11 cellular contexts compared by ENCODE assay signal in genomic region chrX:102832661-102833060, GRCh38.
DNase-seq lines count a peak whose midpoint lies in the region; TF ChIP-seq lines count a peak whose summit lies in the region.
"Had no signal": no experiment of that assay in that cellular context is flagged by ENCODE, and none has a peak within 500 bp of the region (broad histone marks: within the 10 kb centered on the region; RNA-seq: fewer than 3 reads in every experiment).

No MANE protein-coding gene starts in this region.

- H3K36me3 ChIP-seq in osteoblast (ENCODE audit: insufficient read depth, low read length) (peaks cover 3% of the 10 kb centered on the region), neuronal stem cell (replicated peaks in 1 of 2; ENCODE audit: control insufficient read depth in 2 of 2, insufficient read depth in 2 of 2, low read length in 2 of 2) (peaks cover 0 to 11% of the 10 kb centered on the region in 2 donors)
- H3K36me3 ChIP-seq: right atrium auricular region had no signal

- H2BK15ac ChIP-seq in neuronal stem cell (ENCODE audit: low read length): no peak overlapping the region

- no peak overlapping the region for H2BK12ac ChIP-seq in neuronal stem cell (ENCODE audit: low read length)

- H3K27ac ChIP-seq in osteoblast (ENCODE audit: low read depth, low read length) (peak overlapping the region; percentile 82), neuronal stem cell (replicated peaks; ENCODE audit: low read length) (no peak overlapping the region)
- H3K27ac ChIP-seq: heart left ventricle, right atrium auricular region had no signal

- H3K4me3 ChIP-seq in epithelial cell of esophagus (ENCODE audit: low read length) (no peak overlapping the region), osteoblast (ENCODE audit: insufficient read depth, low read length) (no peak overlapping the region), neuronal stem cell (ENCODE audit: low read length in 2 of 2) (no peak overlapping the region)
- H3K4me3 ChIP-seq: heart left ventricle, right atrium auricular region had no signal

- H3K14ac ChIP-seq in neuronal stem cell (ENCODE audit: low read length): no peak overlapping the region

- no peak overlapping the region for H2BK120ac ChIP-seq in neuronal stem cell (ENCODE audit: low read depth, low read length)

- H3K9me3 ChIP-seq in osteoblast (ENCODE audit: low read depth, low read length) (no peaks in the 10 kb centered on the region), neuronal stem cell (replicated peaks in 1 of 2; ENCODE audit: control insufficient read depth in 2 of 2, insufficient read depth in 1 of 2, low read depth in 1 of 2, low read length in 2 of 2) (no peaks in the 10 kb centered on the region)
- H3K9me3 ChIP-seq: heart left ventricle, right atrium auricular region had no signal

- in situ Hi-C loops in G401 (cut with HindIII; ENCODE audit: low sequenced_read_pairs): no loop called here

- H3K4me1 ChIP-seq in osteoblast (ENCODE audit: insufficient read depth, low read length): no peaks in the 10 kb centered on the region
- no peaks in the 10 kb centered on the region for H3K4me1 ChIP-seq in neuronal stem cell (ENCODE audit: control insufficient read depth in 2 of 2, insufficient read depth in 1 of 2, low read depth in 1 of 2, low read length in 2 of 2)
- H3K4me1 ChIP-seq: heart left ventricle, right atrium auricular region had no signal

- H2AK5ac ChIP-seq in neuronal stem cell (ENCODE audit: low read depth, low read length): no peak overlapping the region

- H2BK5ac ChIP-seq in neuronal stem cell (ENCODE audit: low read length): no peak overlapping the region

- H3K79me2 ChIP-seq in osteoblast (ENCODE audit: insufficient read depth, low read length): no peaks in the 10 kb centered on the region

- H3K18ac ChIP-seq in neuronal stem cell (ENCODE audit: low read length): no peak overlapping the region

- WGBS in neuronal stem cell (ENCODE audit: extremely low coverage in 2 of 2, insufficient read length in 2 of 2, insufficient replicate concordance in 1 of 2), 2 donors: no CpG with 5 or more reads among the region's 5 CpGs

- no peak overlapping the region for H4K91ac ChIP-seq in neuronal stem cell (ENCODE audit: low read depth, low read length, poor library complexity)

- H3K9ac ChIP-seq in neuronal stem cell (ENCODE audit: low read depth, low read length, poor library complexity): no peak overlapping the region

- DNase-seq in G401 (ENCODE audit: low spot score) (peak; percentile 24), NCI-H2227 treated with DMSO at 0.1 percent for 48 hours (lab: John Stamatoyannopoulos, UW) (peak; percentile 54), epithelial cell of esophagus (ENCODE audit: low read depth) (peak; percentile 61), osteoblast (ENCODE audit: insufficient read length, low spot score, missing footprints) (peak; percentile 62), NCI-H526 treated with DMSO at 0.1 percent for 48 hours (lab: John Stamatoyannopoulos, UW) (no peak), neuronal stem cell (ENCODE audit: low spot score) (no peak)
- no peak for DNase-seq in activated T-cell treated with anti-CD3 and anti-CD28 coated beads, Interleukin-2, amount 50 U/mL, for 1 hour
- DNase-seq: activated effector memory CD4-positive, alpha-beta T cell treated with anti-CD3 and anti-CD28 coated beads, Interleukin-2, amount 50 U/mL, for 16 hours; heart left ventricle; T-cell had no signal

- no peaks in the 10 kb centered on the region for H3K79me1 ChIP-seq in neuronal stem cell (ENCODE audit: low read depth, low read length)

- H3K27me3 ChIP-seq in osteoblast (ENCODE audit: insufficient read depth, low read length) (peaks cover 3% of the 10 kb centered on the region), neuronal stem cell (ENCODE audit: control insufficient read depth in 3 of 3, insufficient read depth in 3 of 3, low read depth in 1 of 3, low read length in 3 of 3) (no peaks in the 10 kb centered on the region)
- H3K27me3 ChIP-seq: heart left ventricle, right atrium auricular region had no signal

- no peak overlapping the region for H3K23ac ChIP-seq in neuronal stem cell (ENCODE audit: low read depth, low read length, poor library complexity)

- H4K20me1 ChIP-seq in osteoblast (ENCODE audit: insufficient read depth, low read length): no peaks in the 10 kb centered on the region

- H2AFZ ChIP-seq in osteoblast (ENCODE audit: low read length): no peak overlapping the region
- no peak overlapping the region for H2AFZ ChIP-seq in neuronal stem cell (ENCODE audit: low read length)

- H4K8ac ChIP-seq in neuronal stem cell (ENCODE audit: low read depth, low read length): no peak overlapping the region

- H3K4me2 ChIP-seq in osteoblast (ENCODE audit: insufficient read depth, low read length) (no peak overlapping the region), neuronal stem cell (ENCODE audit: insufficient read depth, low read length, poor library complexity, severe bottlenecking) (no peak overlapping the region)

- TF ChIP-seq CTCF in epithelial cell of esophagus (IDR thresholded peaks at IDR 0.05; ENCODE audit: insufficient read depth, low read depth, low read length, missing control alignments) (no peak), osteoblast (IDR thresholded peaks at IDR 0.05; ENCODE audit: extremely low read depth, low read depth, low read length) (no peak)

- H3K4ac ChIP-seq in neuronal stem cell (ENCODE audit: low read length): no peak overlapping the region

Comparison
In these comparisons a context has a peak if more than half of its experiments do, and no peak if none do; other contexts are left out.
1. DNase-seq: peak in G401 (single experiment), NCI-H2227 treated with DMSO at 0.1 percent for 48 hours (single experiment), epithelial cell of esophagus (single experiment) and osteoblast (single experiment); none in activated T-cell treated with anti-CD3 and anti-CD28 coated beads, Interleukin-2, amount 50 U/mL, for 1 hour (single experiment), NCI-H526 treated with DMSO at 0.1 percent for 48 hours (single experiment) and neuronal stem cell (single experiment).